Comparison of ENCODE assay signal across 19 cellular contexts in genomic region chr12:9032202-9032964, GRCh38. TPM values are rescaled to one million over a fixed set of nuclear protein-coding genes. Genes with fewer than 3 reads are reported as not detected.
DNase-seq lines count a peak whose midpoint lies in the region; ATAC-seq, FAIRE-seq and TF ChIP-seq lines count a peak whose summit lies in the region.
"Had no signal": no experiment of that assay in that cellular context is flagged by ENCODE, and none has a peak within 500 bp of the region (broad histone marks: within the 10 kb centered on the region; RNA-seq: fewer than 3 reads in every experiment).

No MANE protein-coding gene starts in this region.

- no peak for DNase-seq in activated CD8-positive, alpha-beta T cell treated with anti-CD3 and anti-CD28 coated beads for 36 hours
- no peak for DNase-seq in activated CD8-positive, alpha-beta T cell treated with anti-CD3 and anti-CD28 coated beads, Interleukin-2, amount 10 ng/mL, durations not matched to agents 7 days and 5 days
- DNase-seq in NOMO-1 treated with DMSO at 0.1 percent for 48 hours (lab: John Stamatoyannopoulos, UW; ENCODE audit: unreplicated experiment) (peak; percentile 66), RCC 7860 (ENCODE audit: low spot score) (no peak), SHP77 (lab: John Stamatoyannopoulos, UW) (no peak), NCI-H748 treated with DMSO at 0.1 percent for 48 hours (lab: John Stamatoyannopoulos, UW) (no peak)
- DNase-seq in effector memory CD8-positive, alpha-beta T cell: no peak
- DNase-seq in stimulated activated naive CD8-positive, alpha-beta T cell treated with anti-CD3 and anti-CD28 coated beads, Interleukin-15, amount 100 ng/mL, for 72 hours: no peak
- DNase-seq: COR-L47, EL, heart right ventricle, IMR-90, kidney glomerular epithelial cell, NCI-H1436, NCI-H2227 treated with DMSO at 0.1 percent for 48 hours had no signal

- no peak for FAIRE-seq in RCC 7860 (lab: Jason Lieb, UNC)
- FAIRE-seq: A204.1, TTC549 had no signal

- peaks cover 58% of the 10 kb centered on the region for H3K4me1 Mint-ChIP-seq in activated CD8-positive, alpha-beta T cell treated with anti-CD3 and anti-CD28 coated beads for 36 hours (ENCODE audit: low read depth)
- peaks cover 19% of the 10 kb centered on the region for H3K4me1 Mint-ChIP-seq in activated CD8-positive, alpha-beta T cell treated with anti-CD3 and anti-CD28 coated beads, Interleukin-2, amount 10 ng/mL, durations not matched to agents 7 days and 5 days (ENCODE audit: low read depth)
- H3K4me1 Mint-ChIP-seq in effector memory CD8-positive, alpha-beta T cell (ENCODE audit: low read depth in 2 of 2): peaks cover 41 to 61% of the 10 kb centered on the region in 2 donors
- peaks cover 53% of the 10 kb centered on the region for H3K4me1 Mint-ChIP-seq in stimulated activated naive CD8-positive, alpha-beta T cell treated with anti-CD3 and anti-CD28 coated beads, Interleukin-15, amount 100 ng/mL, for 72 hours
- H3K4me1 Mint-ChIP-seq: brain, mesothelial cell of epicardium had no signal

- no peak for TF ChIP-seq CTCF in activated CD8-positive, alpha-beta T cell treated with anti-CD3 and anti-CD28 coated beads for 36 hours (IDR thresholded peaks at IDR 0.05)

- no peak overlapping the region for H3K4me3 Mint-ChIP-seq in activated CD8-positive, alpha-beta T cell treated with anti-CD3 and anti-CD28 coated beads for 36 hours
- H3K4me3 Mint-ChIP-seq in activated CD8-positive, alpha-beta T cell treated with anti-CD3 and anti-CD28 coated beads, Interleukin-2, amount 10 ng/mL, durations not matched to agents 7 days and 5 days: no peak overlapping the region
- no peak overlapping the region for H3K4me3 Mint-ChIP-seq in effector memory CD8-positive, alpha-beta T cell
- H3K4me3 Mint-ChIP-seq in stimulated activated naive CD8-positive, alpha-beta T cell treated with anti-CD3 and anti-CD28 coated beads, Interleukin-15, amount 100 ng/mL, for 72 hours: no peak overlapping the region
- H3K4me3 Mint-ChIP-seq: brain, mesothelial cell of epicardium had no signal

- H3K9me3 Mint-ChIP-seq in activated CD8-positive, alpha-beta T cell treated with anti-CD3 and anti-CD28 coated beads for 36 hours: peaks cover 7% of the 10 kb centered on the region
- H3K9me3 Mint-ChIP-seq in activated CD8-positive, alpha-beta T cell treated with anti-CD3 and anti-CD28 coated beads, Interleukin-2, amount 10 ng/mL, durations not matched to agents 7 days and 5 days (ENCODE audit: insufficient read depth): no peaks in the 10 kb centered on the region
- H3K9me3 Mint-ChIP-seq in effector memory CD8-positive, alpha-beta T cell: peaks cover 0 to 3% of the 10 kb centered on the region in 2 donors
- no peaks in the 10 kb centered on the region for H3K9me3 Mint-ChIP-seq in stimulated activated naive CD8-positive, alpha-beta T cell treated with anti-CD3 and anti-CD28 coated beads, Interleukin-15, amount 100 ng/mL, for 72 hours

- intact Hi-C loops in activated CD8-positive, alpha-beta T cell treated with anti-CD3 and anti-CD28 coated beads for 36 hours (cut with micrococcal nuclease): no loop called here

- peak overlapping the region; percentile 23 for H3K27ac Mint-ChIP-seq in activated CD8-positive, alpha-beta T cell treated with anti-CD3 and anti-CD28 coated beads for 36 hours
- no peak overlapping the region for H3K27ac Mint-ChIP-seq in activated CD8-positive, alpha-beta T cell treated with anti-CD3 and anti-CD28 coated beads, Interleukin-2, amount 10 ng/mL, durations not matched to agents 7 days and 5 days
- peak overlapping the region; percentile 60 to 75 for H3K27ac Mint-ChIP-seq in effector memory CD8-positive, alpha-beta T cell
- no peak overlapping the region for H3K27ac Mint-ChIP-seq in stimulated activated naive CD8-positive, alpha-beta T cell treated with anti-CD3 and anti-CD28 coated beads, Interleukin-15, amount 100 ng/mL, for 72 hours
- H3K27ac Mint-ChIP-seq: brain, mesothelial cell of epicardium had no signal

- peak; percentile 60 for ATAC-seq in activated CD8-positive, alpha-beta T cell treated with anti-CD3 and anti-CD28 coated beads for 36 hours
- no peak for ATAC-seq in activated CD8-positive, alpha-beta T cell treated with anti-CD3 and anti-CD28 coated beads, Interleukin-2, amount 10 ng/mL, durations not matched to agents 7 days and 5 days
- no peak for ATAC-seq in effector memory CD8-positive, alpha-beta T cell (replicated peaks)
- peak; percentile 33 for ATAC-seq in stimulated activated naive CD8-positive, alpha-beta T cell treated with anti-CD3 and anti-CD28 coated beads, Interleukin-15, amount 100 ng/mL, for 72 hours
- ATAC-seq: heart right ventricle had no signal

- POLR2A ChIA-PET in activated CD8-positive, alpha-beta T cell treated with anti-CD3 and anti-CD28 coated beads for 36 hours (lab: Charles Lee): interaction anchor here (0.8 to 5.7 kb wide), 4 partner anchors 36 to 155 kb away, joined by 3 to 30 read pairs (median 3); partner anchors contain the start of gene M6PR
- POLR2A ChIA-PET in activated CD8-positive, alpha-beta T cell treated with anti-CD3 and anti-CD28 coated beads, Interleukin-2, amount 10 ng/mL, durations not matched to agents 7 days and 5 days (lab: Charles Lee): interaction anchor here (0.6 to 1.2 kb wide), 2 partner anchors 15 to 81 kb away, joined by 3 read pairs; no protein-coding TSS in a partner anchor

- H3K27me3 Mint-ChIP-seq in activated CD8-positive, alpha-beta T cell treated with anti-CD3 and anti-CD28 coated beads for 36 hours: peaks cover 2% of the 10 kb centered on the region
- H3K27me3 Mint-ChIP-seq in activated CD8-positive, alpha-beta T cell treated with anti-CD3 and anti-CD28 coated beads, Interleukin-2, amount 10 ng/mL, durations not matched to agents 7 days and 5 days (ENCODE audit: low read depth): no peaks in the 10 kb centered on the region
- H3K27me3 Mint-ChIP-seq in effector memory CD8-positive, alpha-beta T cell: no peaks in the 10 kb centered on the region
- no peaks in the 10 kb centered on the region for H3K27me3 Mint-ChIP-seq in stimulated activated naive CD8-positive, alpha-beta T cell treated with anti-CD3 and anti-CD28 coated beads, Interleukin-15, amount 100 ng/mL, for 72 hours
- H3K27me3 Mint-ChIP-seq: brain had no signal

- peaks cover 23% of the 10 kb centered on the region for H3K36me3 Mint-ChIP-seq in activated CD8-positive, alpha-beta T cell treated with anti-CD3 and anti-CD28 coated beads for 36 hours (ENCODE audit: low read depth)
- H3K36me3 Mint-ChIP-seq in activated CD8-positive, alpha-beta T cell treated with anti-CD3 and anti-CD28 coated beads, Interleukin-2, amount 10 ng/mL, durations not matched to agents 7 days and 5 days (ENCODE audit: low read depth): peaks cover 3% of the 10 kb centered on the region
- peaks cover 34% of the 10 kb centered on the region for H3K36me3 Mint-ChIP-seq in effector memory CD8-positive, alpha-beta T cell (ENCODE audit: insufficient read depth)
- H3K36me3 Mint-ChIP-seq: mesothelial cell of epicardium had no signal

- CTCF ChIA-PET in activated CD8-positive, alpha-beta T cell treated with anti-CD3 and anti-CD28 coated beads for 36 hours (lab: Charles Lee): interaction anchor here (1.0 to 3.2 kb wide), 4 partner anchors 9 to 82 kb away, joined by 3 to 26 read pairs (median 4); partner anchors contain the start of gene M6PR
- CTCF ChIA-PET in activated CD8-positive, alpha-beta T cell treated with anti-CD3 and anti-CD28 coated beads, Interleukin-2, amount 10 ng/mL, durations not matched to agents 7 days and 5 days (lab: Charles Lee): interaction anchor here (1.2 to 10.0 kb wide), 5 partner anchors 16 to 488 kb away, joined by 3 to 238 read pairs (median 6); partner anchors contain the start of gene M6PR

RNA-seq across cellular contexts. Expression of gene KLRG1, which starts 43.0 kb away (rescaled TPM):
- total RNA-seq in activated CD8-positive, alpha-beta T cell treated with anti-CD3 and anti-CD28 coated beads for 36 hours: 10 to 100 TPM in 1 of 2 experiments, 1 to 10 TPM in 1; 6.6 to 10.1 TPM
- total RNA-seq in activated CD8-positive, alpha-beta T cell treated with anti-CD3 and anti-CD28 coated beads, Interleukin-2, amount 10 ng/mL, durations not matched to agents 7 days and 5 days: 1 to 10 TPM; 4.3 to 4.6 TPM

Comparison
In these comparisons a context has a peak if more than half of its experiments do, and no peak if none do; other contexts are left out.
1. ATAC-seq: peak in activated CD8-positive, alpha-beta T cell treated with anti-CD3 and anti-CD28 coated beads for 36 hours (single experiment) and stimulated activated naive CD8-positive, alpha-beta T cell treated with anti-CD3 and anti-CD28 coated beads, Interleukin-15, amount 100 ng/mL, for 72 hours (single experiment); none in activated CD8-positive, alpha-beta T cell treated with anti-CD3 and anti-CD28 coated beads, Interleukin-2, amount 10 ng/mL, durations not matched to agents 7 days and 5 days (single experiment) and effector memory CD8-positive, alpha-beta T cell (single experiment).
2. H3K27ac Mint-ChIP-seq: peak in activated CD8-positive, alpha-beta T cell treated with anti-CD3 and anti-CD28 coated beads for 36 hours (single experiment) and effector memory CD8-positive, alpha-beta T cell (2 of 2); none in activated CD8-positive, alpha-beta T cell treated with anti-CD3 and anti-CD28 coated beads, Interleukin-2, amount 10 ng/mL, durations not matched to agents 7 days and 5 days (single experiment) and stimulated activated naive CD8-positive, alpha-beta T cell treated with anti-CD3 and anti-CD28 coated beads, Interleukin-15, amount 100 ng/mL, for 72 hours (0 of 2).